In genomic region chrX:330726-331144, GRCh38 we compare ENCODE assay signal across 2 cellular contexts.
TF ChIP-seq lines count a peak whose summit lies in the region.

No MANE protein-coding gene starts in this region.

TF ChIP-seq in SK-N-SH, 30 proteins besides CTCF, POLR2A, EP300 and RAD21 (continued from another document):
- no peak for TF ChIP-seq REST (IDR thresholded peaks at IDR 0.05; ENCODE audit: low read depth, low read length)
- TF ChIP-seq POLR2AphosphoS5 (IDR thresholded peaks at IDR 0.05; ENCODE audit: low read depth, low read length) = no peak
- no peak for TF ChIP-seq CHD2 (IDR thresholded peaks at IDR 0.05; ENCODE audit: low read length, partially characterized antibody)
- no peak for TF ChIP-seq GABPA (IDR thresholded peaks at IDR 0.05; ENCODE audit: low read depth)
- no peak for TF ChIP-seq USF1 (IDR thresholded peaks at IDR 0.05; ENCODE audit: borderline replicate concordance, low read depth)
- TF ChIP-seq SIN3A (IDR thresholded peaks at IDR 0.05; ENCODE audit: borderline replicate concordance, low read depth, low read length) = no peak
- no peak for TF ChIP-seq USF2 (IDR thresholded peaks at IDR 0.05; ENCODE audit: borderline replicate concordance, low read depth, low read length)
- TF ChIP-seq TEAD4 (IDR thresholded peaks at IDR 0.05; ENCODE audit: borderline replicate concordance, insufficient read depth) = no peak
- no peak for TF ChIP-seq RFX5 (IDR thresholded peaks at IDR 0.05; ENCODE audit: low read length)
- no peak for TF ChIP-seq TCF12 (IDR thresholded peaks at IDR 0.05)
- TF ChIP-seq FOXM1 (IDR thresholded peaks at IDR 0.05; ENCODE audit: low read depth) = no peak

TF ChIP-seq in SK-N-SH treated with all-trans-retinoic acid at 6 μM for 48 hours, 23 proteins besides CTCF, POLR2A, EP300 and RAD21 (continued from another document):
- no peak for TF ChIP-seq TSHZ2 (CRISPR knock-in tag; IDR thresholded peaks at IDR 0.05)
- no peak for TF ChIP-seq CSDC2 (CRISPR knock-in tag; IDR thresholded peaks at IDR 0.05)
- no peak for TF ChIP-seq TOX (CRISPR knock-in tag; IDR thresholded peaks at IDR 0.05; ENCODE audit: borderline replicate concordance)
- no peak for TF ChIP-seq ZNF70 (CRISPR knock-in tag; IDR thresholded peaks at IDR 0.05)
- TF ChIP-seq ZFP3 (CRISPR knock-in tag; IDR thresholded peaks at IDR 0.05) = no peak
TF ChIP-seq in SK-N-SH treated with all-trans-retinoic acid at 6 μM for 48 hours: peak in this region for 0.
